Comparison of ENCODE assay signal across 14 cellular contexts in the genomic region with DNA sequence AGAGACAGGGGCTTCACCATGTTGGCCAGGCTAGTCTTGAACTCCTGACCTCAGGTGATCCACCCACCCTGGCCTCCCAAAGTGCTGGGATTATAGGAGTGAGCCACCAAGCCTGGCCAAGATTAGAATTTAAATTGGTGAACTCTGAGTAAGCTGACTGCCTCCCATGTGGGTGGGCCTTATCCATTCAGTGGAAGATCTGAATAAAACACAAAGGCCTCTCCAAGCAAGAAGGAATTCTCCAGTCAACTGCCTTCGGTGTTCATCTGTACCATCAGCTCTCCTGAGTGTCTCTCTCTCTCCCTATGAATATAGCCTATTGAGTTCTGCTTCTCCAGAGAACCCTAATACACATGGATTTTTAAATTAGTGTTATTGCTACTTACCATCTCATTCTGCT. TPM values are rescaled to one million over a fixed set of nuclear protein-coding genes. Genes with fewer than 3 reads are reported as not detected.
DNase-seq lines count a peak whose midpoint lies in the region; ATAC-seq and TF ChIP-seq lines count a peak whose summit lies in the region.
"Had no signal": no experiment of that assay in that cellular context is flagged by ENCODE, and none has a peak within 500 bp of the region (broad histone marks: within the 10 kb centered on the region; RNA-seq: fewer than 3 reads in every experiment).

No MANE protein-coding gene starts in this region.

- H3K4me3 Mint-ChIP-seq in HFFc6 = no peak overlapping the region
- H3K4me3 Mint-ChIP-seq: mesothelial cell of epicardium had no signal

- no peaks in the 10 kb centered on the region for H3K9me3 Mint-ChIP-seq in HFFc6
- H3K9me3 Mint-ChIP-seq: mesothelial cell of epicardium had no signal

- no peak for ATAC-seq in GM21423 (IDR thresholded peaks at IDR 0.05; ENCODE audit: unreplicated experiment)

- peaks cover 2% of the 10 kb centered on the region; the same call in 1 of the 2 replicates for H3K27me3 Mint-ChIP-seq in HFFc6 (ENCODE audit: insufficient read depth)

- WGBS in mesodermal cell (ENCODE audit: insufficient coverage in 2 of 2), 2 experiments = no CpG with 5 or more reads among the region's 1 CpG

- DNase-seq in AG08395 (ENCODE audit: low spot score) = peak; percentile 9
- no peak for DNase-seq in HFFc6
- peak; percentile 31 for DNase-seq in astrocyte of the spinal cord (ENCODE audit: low read depth, low spot score)
- no peak for DNase-seq in mesenteric fat pad (ENCODE audit: low spot score)
- DNase-seq in NCI-H2081 (lab: John Stamatoyannopoulos, UW) = no peak
- no peak for DNase-seq in NK-92 treated with Interleukin-12 subunit alpha and Interleukin-12 subunit beta, amount 100 ng/mL, for 24 hours (lab: John Stamatoyannopoulos, UW)
- DNase-seq: adrenal gland, DMS79 treated with DMSO at 0.1 percent for 48 hours, MV-4-11, posterior cingulate gyrus had no signal

- no peaks in the 10 kb centered on the region for H3K9me3 ChIP-seq in mesodermal cell (ENCODE audit: control insufficient read depth, low read length)
- H3K9me3 ChIP-seq: adrenal gland, tibial nerve had no signal

- TF ChIP-seq CTCF in HFFc6 (IDR thresholded peaks at IDR 0.05) (no peak), astrocyte of the spinal cord (IDR thresholded peaks at IDR 0.05; ENCODE audit: low read depth, low read length) (no peak)

- H3K4me3 ChIP-seq in astrocyte of the spinal cord (ENCODE audit: low read depth, low read length) (no peak overlapping the region), mesodermal cell (ENCODE audit: extremely low read depth, insufficient read depth, low read length, poor library complexity, severe bottlenecking) (no peak overlapping the region)
- H3K4me3 ChIP-seq: adrenal gland, tibial nerve had no signal

- in situ Hi-C loops in astrocyte of the spinal cord (cut with HindIII; ENCODE audit: low sequenced_read_pairs) = no loop called here

- peaks cover 13% of the 10 kb centered on the region for H3K36me3 Mint-ChIP-seq in HFFc6 (ENCODE audit: low read depth)

- H3K4me1 Mint-ChIP-seq in HFFc6 (ENCODE audit: low read depth) = peaks cover 63% of the 10 kb centered on the region

- peaks cover 13% of the 10 kb centered on the region for H3K4me1 ChIP-seq in mesodermal cell (ENCODE audit: control insufficient read depth, insufficient read depth, low read length, poor library complexity, severe bottlenecking)

- H3K27ac ChIP-seq in mesodermal cell (ENCODE audit: low read depth, low read length, severe bottlenecking) = peak overlapping the region; percentile 31
- H3K27ac ChIP-seq: tibial nerve had no signal

- H3K27ac Mint-ChIP-seq in HFFc6 = peak overlapping the region; percentile 3; the same call in 1 of the 2 replicates
- H3K27ac Mint-ChIP-seq: mesothelial cell of epicardium had no signal

- H3K36me3 ChIP-seq in mesodermal cell (ENCODE audit: control insufficient read depth, insufficient read depth, low read length) = peaks cover 40% of the 10 kb centered on the region
- H3K36me3 ChIP-seq: adrenal gland had no signal

RNA-seq across cellular contexts. Expression of gene FBXO11, which starts 36.4 kb away (rescaled TPM):
- total RNA-seq in HFFc6 (2021; fragmentation: NEBNext Ultra II Directional; extraction: Animal tissue kit (Norgen Biotek cat#: 25700)) = 10 to 100 TPM; 42.3 to 51.5 (median 47.3) TPM
- polyA plus RNA-seq in mesodermal cell (2013, experiment 1 of 2) = 46.9 TPM
- 52.5 TPM for polyA plus RNA-seq in mesodermal cell (2013, experiment 2 of 2)
- 59.3 TPM for total RNA-seq in mesenteric fat pad

Comparison
In these comparisons a context has a peak if more than half of its experiments do, and no peak if none do; other contexts are left out.
1. DNase-seq: peak in AG08395 (single experiment) and astrocyte of the spinal cord (single experiment); none in HFFc6 (single experiment), mesenteric fat pad (single experiment), NCI-H2081 (0 of 2) and NK-92 treated with Interleukin-12 subunit alpha and Interleukin-12 subunit beta, amount 100 ng/mL, for 24 hours (single experiment).